8 cellular contexts compared by ENCODE assay signal in the genomic region with DNA sequence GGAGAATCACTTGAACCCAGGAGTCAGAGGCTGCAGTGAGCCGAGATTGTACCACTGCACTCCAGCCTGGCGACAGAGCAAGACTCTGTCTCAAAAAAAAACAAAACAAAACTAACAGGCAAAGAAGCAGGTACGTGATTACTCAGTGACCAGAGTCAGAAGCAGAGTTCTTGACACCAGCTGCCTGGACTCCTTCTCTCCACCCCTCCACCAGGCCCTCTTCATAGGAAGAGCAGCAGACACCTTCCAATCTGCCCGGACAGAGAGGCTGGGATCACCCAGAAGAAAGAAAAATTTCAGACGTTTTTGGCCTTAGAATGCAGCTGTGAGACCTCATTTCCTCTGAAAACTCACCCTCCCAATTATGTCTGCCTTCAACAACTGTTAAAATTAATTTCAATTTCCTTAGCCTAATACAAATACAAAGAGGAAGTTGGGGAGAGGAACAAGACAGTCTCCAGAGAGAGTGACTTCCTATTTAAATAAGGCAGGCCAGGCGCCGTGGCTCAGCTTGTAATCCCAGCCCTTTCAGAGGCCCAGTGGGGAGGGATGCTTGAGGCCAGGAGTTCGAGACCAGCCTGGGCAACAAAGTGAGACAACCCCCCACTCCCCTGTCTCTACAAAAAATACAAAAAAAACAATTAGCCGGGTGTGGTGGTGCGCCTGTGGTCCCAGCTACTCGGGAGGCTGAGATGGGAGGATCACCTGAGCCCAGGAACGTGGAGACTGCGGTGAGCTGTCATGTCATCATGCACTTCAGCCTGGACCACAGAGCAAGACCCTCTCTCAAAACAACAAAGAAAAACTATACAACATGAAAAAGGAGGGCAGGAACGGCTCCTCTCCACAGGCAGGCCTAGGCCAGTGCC. TPM values are rescaled to one million over a fixed set of nuclear protein-coding genes. Genes with fewer than 3 reads are reported as not detected.
DNase-seq lines count a peak whose midpoint lies in the region; ATAC-seq and TF ChIP-seq lines count a peak whose summit lies in the region.

No MANE protein-coding gene starts in this region.

- peak overlapping the region; percentile 71 to 83 for H3K4me3 ChIP-seq in mucosa of rectum (ENCODE audit: low read length in 2 of 2)

- H3K9me3 Mint-ChIP-seq in chondrocyte (ENCODE audit: low read depth): no peaks in the 10 kb centered on the region

- H3K27me3 Mint-ChIP-seq in chondrocyte (ENCODE audit: low read depth): no peaks in the 10 kb centered on the region

- H3K36me3 Mint-ChIP-seq in chondrocyte (ENCODE audit: low read depth): no peaks in the 10 kb centered on the region

- H3K27me3 ChIP-seq in mucosa of rectum (ENCODE audit: control insufficient read depth in 2 of 2, insufficient read depth in 2 of 2, low read length in 2 of 2): no peaks in the 10 kb centered on the region

- peak overlapping the region; percentile 69 to 77 for H3K27ac ChIP-seq in mucosa of rectum (ENCODE audit: low read depth in 2 of 2, low read length in 2 of 2)

- peaks cover 37 to 62% of the 10 kb centered on the region in 2 donors for H3K4me1 ChIP-seq in mucosa of rectum (ENCODE audit: control insufficient read depth in 2 of 2, insufficient read depth in 2 of 2, low read length in 2 of 2)

- peak overlapping the region; percentile 71 for H3K27ac Mint-ChIP-seq in chondrocyte (ENCODE audit: unreplicated experiment)

- H3K4me3 Mint-ChIP-seq in chondrocyte (ENCODE audit: unreplicated experiment): peak overlapping the region; percentile 82

- ATAC-seq in GM18907 (IDR thresholded peaks at IDR 0.05; ENCODE audit: unreplicated experiment): peak; percentile 31

- no peak for TF ChIP-seq CTCF in chondrocyte (IDR thresholded peaks at IDR 0.05)

- H3K9me3 ChIP-seq in mucosa of rectum (ENCODE audit: control insufficient read depth in 2 of 2, low read length in 2 of 2): no peaks in the 10 kb centered on the region

- peak overlapping the region; percentile 74 to 77 for H3K9ac ChIP-seq in mucosa of rectum (ENCODE audit: low read depth in 1 of 2, low read length in 2 of 2)

- peak; percentile 96 for DNase-seq in NOMO-1 treated with DMSO at 0.1 percent for 48 hours (lab: John Stamatoyannopoulos, UW; ENCODE audit: unreplicated experiment)
- peak; percentile 40 for DNase-seq in chondrocyte (ENCODE audit: low spot score)
- DNase-seq in NCI-H2171 treated with DMSO at 0.1 percent for 48 hours (lab: John Stamatoyannopoulos, UW): no peak
- no peak for DNase-seq in midbrain (lab: John Stamatoyannopoulos, UW)
- DNase-seq in iPS-NIHi7 (ENCODE audit: extremely low spot score): no peak
- DNase-seq in NCI-H510A treated with DMSO at 0.1 percent for 48 hours (lab: John Stamatoyannopoulos, UW): no peak

- peaks cover 3 to 6% of the 10 kb centered on the region in 2 donors for H3K36me3 ChIP-seq in mucosa of rectum (ENCODE audit: control insufficient read depth in 2 of 2, insufficient read depth in 2 of 2, low read length in 2 of 2)

- peaks cover 48% of the 10 kb centered on the region for H3K4me1 Mint-ChIP-seq in chondrocyte (ENCODE audit: low read depth)

RNA-seq across cellular contexts. Expression of a gene that starts 1.6 kb away (rescaled TPM):
- 27.6 to 32.1 TPM (median 29.1 TPM) in 3 replicates for total RNA-seq in chondrocyte

RNA-seq across cellular contexts. Expression of a gene that starts 14.6 kb away (rescaled TPM):
- total RNA-seq in chondrocyte: 0.99 to 5.4 TPM (median 5.1 TPM) in 3 replicates

RNA-seq across cellular contexts. Expression of a gene that starts 38.6 kb away (rescaled TPM):
- total RNA-seq in chondrocyte: 141 to 143 TPM (median 141 TPM) in 3 replicates

Comparison
In these comparisons a context has a peak if more than half of its experiments do, and no peak if none do; other contexts are left out.
1. DNase-seq: peak in NOMO-1 treated with DMSO at 0.1 percent for 48 hours (single experiment) and chondrocyte (single experiment); none in NCI-H2171 treated with DMSO at 0.1 percent for 48 hours (single experiment), midbrain (single experiment), iPS-NIHi7 (single experiment) and NCI-H510A treated with DMSO at 0.1 percent for 48 hours (single experiment).